Comparison of ENCODE assay signal across 10 cellular contexts in the genomic region with DNA sequence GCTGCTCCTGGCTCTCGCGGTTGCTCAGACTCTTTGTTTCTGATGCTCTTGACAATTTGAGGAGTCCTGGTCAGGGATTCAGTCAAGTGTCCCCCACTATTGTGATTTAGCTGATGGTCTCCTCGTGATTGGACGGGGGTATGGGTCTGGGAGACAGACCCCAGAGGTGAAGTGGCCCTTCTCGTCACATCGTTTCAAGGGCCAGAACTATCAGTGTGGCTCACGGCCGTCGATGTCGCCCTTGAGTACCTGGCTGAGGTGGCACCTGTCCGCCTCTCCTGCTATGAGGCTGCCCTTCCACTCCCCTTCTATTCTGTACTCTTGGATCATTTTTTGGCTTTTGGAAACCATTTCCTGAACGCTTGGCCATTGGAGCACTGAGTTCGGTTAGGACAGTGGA. TPM values are rescaled to one million over a fixed set of nuclear protein-coding genes. Genes with fewer than 3 reads are reported as not detected.
DNase-seq lines count a peak whose midpoint lies in the region; ATAC-seq, FAIRE-seq and TF ChIP-seq lines count a peak whose summit lies in the region.
"Had no signal": no experiment of that assay in that cellular context is flagged by ENCODE, and none has a peak within 500 bp of the region (broad histone marks: within the 10 kb centered on the region; RNA-seq: fewer than 3 reads in every experiment).

No MANE protein-coding gene starts in this region.

- no peak overlapping the region for H3K9ac ChIP-seq in Karpas-422 (ENCODE audit: low read length)

- TF ChIP-seq POLR2A in sigmoid colon (IDR thresholded peaks at IDR 0.05), result no peak

- no peaks in the 10 kb centered on the region for H3K9me3 Mint-ChIP-seq in activated naive CD8-positive, alpha-beta T cell treated with anti-CD3 and anti-CD28 coated beads, Interleukin-2, amount 50 U/mL, for 24 hours

- no peak for ATAC-seq in activated naive CD8-positive, alpha-beta T cell treated with anti-CD3 and anti-CD28 coated beads, Interleukin-2, amount 50 U/mL, for 24 hours
- ATAC-seq in HG03175 (IDR thresholded peaks at IDR 0.05; ENCODE audit: unreplicated experiment), result no peak

- H2AFZ ChIP-seq in Karpas-422 (ENCODE audit: low read length), result no peak overlapping the region

- no peak overlapping the region for H3K4me3 Mint-ChIP-seq in activated naive CD8-positive, alpha-beta T cell treated with anti-CD3 and anti-CD28 coated beads, Interleukin-2, amount 50 U/mL, for 24 hours

- H3K27ac Mint-ChIP-seq in activated naive CD8-positive, alpha-beta T cell treated with anti-CD3 and anti-CD28 coated beads, Interleukin-2, amount 50 U/mL, for 24 hours, result peak overlapping the region; percentile 70

- DNase-seq in NCI-H510A treated with DMSO at 0.1 percent for 48 hours (lab: John Stamatoyannopoulos, UW), result peak; percentile 90
- no peak for DNase-seq in NCI-H510A (lab: John Stamatoyannopoulos, UW)
- DNase-seq in Karpas-422, result no peak
- DNase-seq in activated naive CD8-positive, alpha-beta T cell treated with anti-CD3 and anti-CD28 coated beads, Interleukin-2, amount 50 U/mL, for 24 hours, result no peak
- peak; percentile 49 for DNase-seq in sigmoid colon
- DNase-seq in NCI-H2029 (lab: John Stamatoyannopoulos, UW), result no peak
- no peak for DNase-seq in frontal cortex (ENCODE audit: low spot score in 2 of 2)

- no peaks in the 10 kb centered on the region for H4K20me1 ChIP-seq in Karpas-422 (ENCODE audit: insufficient read depth, low read depth, low read length)

- H3K9me3 ChIP-seq in Karpas-422 (ENCODE audit: low read length) (no peaks in the 10 kb centered on the region), sigmoid colon (no peaks in the 10 kb centered on the region)
- H3K9me3 ChIP-seq: gastroesophageal sphincter had no signal

- TF ChIP-seq EP300 in sigmoid colon (IDR thresholded peaks at IDR 0.05), result no peak

- H3K27me3 ChIP-seq in Karpas-422 (ENCODE audit: low read length) (no peaks in the 10 kb centered on the region), sigmoid colon (no peaks in the 10 kb centered on the region)
- H3K27me3 ChIP-seq: gastroesophageal sphincter had no signal

- no peaks in the 10 kb centered on the region for H3K36me3 Mint-ChIP-seq in activated naive CD8-positive, alpha-beta T cell treated with anti-CD3 and anti-CD28 coated beads, Interleukin-2, amount 50 U/mL, for 24 hours (ENCODE audit: low read depth)

- H3K36me3 ChIP-seq in Karpas-422 (ENCODE audit: insufficient read depth, low read length) (no peaks in the 10 kb centered on the region), sigmoid colon (no peaks in the 10 kb centered on the region)
- H3K36me3 ChIP-seq: gastroesophageal sphincter had no signal

- H3K27ac ChIP-seq in Karpas-422 (ENCODE audit: low read length) (no peak overlapping the region), sigmoid colon (no peak overlapping the region)
- H3K27ac ChIP-seq: gastroesophageal sphincter had no signal

- 76 to 77% methylated on average over 13 of the region's 13 CpGs for WGBS in sigmoid colon, 2 donors

- no peaks in the 10 kb centered on the region for H3K9me2 ChIP-seq in Karpas-422 (replicated peaks; ENCODE audit: insufficient read depth, low read length)

- no peaks in the 10 kb centered on the region for H3K27me3 Mint-ChIP-seq in activated naive CD8-positive, alpha-beta T cell treated with anti-CD3 and anti-CD28 coated beads, Interleukin-2, amount 50 U/mL, for 24 hours

- FAIRE-seq in frontal cortex (lab: Jason Lieb, UNC), result no peak
- FAIRE-seq: TTC549 had no signal

- H3K4me3 ChIP-seq in Karpas-422 (ENCODE audit: low read length) (no peak overlapping the region; the same call in 1 of the 2 replicates), sigmoid colon (no peak overlapping the region)
- H3K4me3 ChIP-seq: gastroesophageal sphincter had no signal

- no peak for TF ChIP-seq CTCF in sigmoid colon (IDR thresholded peaks at IDR 0.05)

- H3K79me2 ChIP-seq in Karpas-422 (ENCODE audit: low read length), result no peaks in the 10 kb centered on the region

- peak overlapping the region; percentile 70 for H3K4me2 ChIP-seq in Karpas-422 (ENCODE audit: low read depth, low read length, poor library complexity, severe bottlenecking)

- H3K4me1 ChIP-seq in Karpas-422 (ENCODE audit: low read length) (peaks cover 38% of the 10 kb centered on the region), sigmoid colon (peaks cover 0 to 10% (median 8%) of the 10 kb centered on the region in 4 donors)

- intact Hi-C loops in sigmoid colon (cut with DNase I), result loop anchor here (1.0 to 5.0 kb wide), 3 partner anchors 106 to 215 kb away; a partner anchor contains a TSS

- H3K4me1 Mint-ChIP-seq in activated naive CD8-positive, alpha-beta T cell treated with anti-CD3 and anti-CD28 coated beads, Interleukin-2, amount 50 U/mL, for 24 hours, result peaks cover 69% of the 10 kb centered on the region

RNA-seq across cellular contexts. Expression of a gene that starts 7.4 kb away (rescaled TPM):
- total RNA-seq in Karpas-422 (2014; rRNA removed; shearing (Covaris generic); ENCODE audit: low replicate concordance), result 8.7 and 10.7 TPM in 2 replicates
- total RNA-seq in sigmoid colon, result 10 to 100 TPM; 10.0 to 13.7 (median 12.1) TPM
- 10 to 100 TPM in 1 of 3 donors, 1 to 10 TPM in 2; 4.2 to 12.2 (median 8.6) TPM for polyA plus RNA-seq in sigmoid colon
- 8.2 TPM for total RNA-seq in frontal cortex

Comparison
In these comparisons a context has a peak if more than half of its experiments do, and no peak if none do; other contexts are left out.
1. DNase-seq: peak in NCI-H510A treated with DMSO at 0.1 percent for 48 hours (single experiment) and sigmoid colon (single experiment); none in NCI-H510A (single experiment), Karpas-422 (single experiment), activated naive CD8-positive, alpha-beta T cell treated with anti-CD3 and anti-CD28 coated beads, Interleukin-2, amount 50 U/mL, for 24 hours (single experiment), NCI-H2029 (single experiment) and frontal cortex (0 of 2).